Comparison of ENCODE assay signal across 1 cellular context in the genomic region with DNA sequence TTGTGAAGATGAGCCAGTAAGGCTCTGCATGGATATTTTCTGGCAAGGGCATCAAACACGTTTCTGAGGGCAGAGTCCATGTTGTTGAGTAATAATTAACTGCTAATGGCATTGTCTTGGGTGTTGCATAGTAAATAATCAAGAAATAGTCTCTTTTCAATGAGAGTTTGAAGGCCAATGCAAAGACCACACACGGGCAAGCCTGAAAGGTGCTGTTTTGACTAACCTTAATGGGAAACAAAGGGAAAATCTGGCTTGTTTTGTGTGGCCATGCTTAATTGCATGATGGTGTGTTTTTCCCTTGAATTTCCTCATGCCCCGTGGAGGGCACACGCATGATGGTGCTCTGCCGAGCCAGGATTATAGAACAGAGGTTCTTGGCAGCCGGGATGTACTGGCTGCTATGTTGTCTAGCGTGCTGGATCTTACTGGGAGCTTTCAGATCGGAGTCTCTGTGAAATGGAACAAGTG.
TF ChIP-seq lines count a peak whose summit lies in the region.

No MANE protein-coding gene starts in this region.

TF ChIP-seq in A549, 52 proteins besides CTCF, POLR2A, EP300 and RAD21 (continued from another document):
- TF ChIP-seq, protein P1, sequence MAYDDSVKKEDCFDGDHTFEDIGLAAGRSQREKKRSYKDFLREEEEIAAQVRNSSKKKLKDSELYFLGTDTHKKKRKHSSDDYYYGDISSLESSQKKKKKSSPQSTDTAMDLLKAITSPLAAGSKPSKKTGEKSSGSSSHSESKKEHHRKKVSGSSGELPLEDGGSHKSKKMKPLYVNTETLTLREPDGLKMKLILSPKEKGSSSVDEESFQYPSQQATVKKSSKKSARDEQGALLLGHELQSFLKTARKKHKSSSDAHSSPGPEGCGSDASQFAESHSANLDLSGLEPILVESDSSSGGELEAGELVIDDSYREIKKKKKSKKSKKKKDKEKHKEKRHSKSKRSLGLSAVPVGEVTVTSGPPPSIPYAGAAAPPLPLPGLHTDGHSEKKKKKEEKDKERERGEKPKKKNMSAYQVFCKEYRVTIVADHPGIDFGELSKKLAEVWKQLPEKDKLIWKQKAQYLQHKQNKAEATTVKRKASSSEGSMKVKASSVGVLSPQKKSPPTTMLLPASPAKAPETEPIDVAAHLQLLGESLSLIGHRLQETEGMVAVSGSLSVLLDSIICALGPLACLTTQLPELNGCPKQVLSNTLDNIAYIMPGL (CRISPR knock-in tag; IDR thresholded peaks at IDR 0.05; ENCODE audit: borderline replicate concordance) = no peak
- TF ChIP-seq CEBPB (IDR thresholded peaks at IDR 0.05) = no peak
- no peak for TF ChIP-seq SREBF2 (IDR thresholded peaks at IDR 0.05)
- TF ChIP-seq EHF (CRISPR knock-in tag; IDR thresholded peaks at IDR 0.05) = no peak
- no peak for TF ChIP-seq ZFP36 (IDR thresholded peaks at IDR 0.05; ENCODE audit: borderline replicate concordance, partially characterized antibody)
- TF ChIP-seq CBX8 (IDR thresholded peaks at IDR 0.05) = no peak
- TF ChIP-seq, protein P2, sequence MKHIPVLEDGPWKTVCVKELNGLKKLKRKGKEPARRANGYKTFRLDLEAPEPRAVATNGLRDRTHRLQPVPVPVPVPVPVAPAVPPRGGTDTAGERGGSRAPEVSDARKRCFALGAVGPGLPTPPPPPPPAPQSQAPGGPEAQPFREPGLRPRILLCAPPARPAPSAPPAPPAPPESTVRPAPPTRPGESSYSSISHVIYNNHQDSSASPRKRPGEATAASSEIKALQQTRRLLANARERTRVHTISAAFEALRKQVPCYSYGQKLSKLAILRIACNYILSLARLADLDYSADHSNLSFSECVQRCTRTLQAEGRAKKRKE (CRISPR knock-in tag; IDR thresholded peaks at IDR 0.05; ENCODE audit: low read depth) = no peak
- no peak for TF ChIP-seq RNF2 (IDR thresholded peaks at IDR 0.05; ENCODE audit: borderline replicate concordance, low read depth)
- TF ChIP-seq POLR2AphosphoS2 (conservative IDR thresholded peaks at IDR 0.05; ENCODE audit: low read length) = no peak
- no peak for TF ChIP-seq RFX5 (IDR thresholded peaks at IDR 0.05)
- TF ChIP-seq, protein P3, sequence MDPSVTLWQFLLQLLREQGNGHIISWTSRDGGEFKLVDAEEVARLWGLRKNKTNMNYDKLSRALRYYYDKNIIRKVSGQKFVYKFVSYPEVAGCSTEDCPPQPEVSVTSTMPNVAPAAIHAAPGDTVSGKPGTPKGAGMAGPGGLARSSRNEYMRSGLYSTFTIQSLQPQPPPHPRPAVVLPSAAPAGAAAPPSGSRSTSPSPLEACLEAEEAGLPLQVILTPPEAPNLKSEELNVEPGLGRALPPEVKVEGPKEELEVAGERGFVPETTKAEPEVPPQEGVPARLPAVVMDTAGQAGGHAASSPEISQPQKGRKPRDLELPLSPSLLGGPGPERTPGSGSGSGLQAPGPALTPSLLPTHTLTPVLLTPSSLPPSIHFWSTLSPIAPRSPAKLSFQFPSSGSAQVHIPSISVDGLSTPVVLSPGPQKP (IDR thresholded peaks at IDR 0.05; ENCODE audit: low read depth, low read length) = no peak
